Comparison of ENCODE assay signal across 8 cellular contexts in the genomic region with DNA sequence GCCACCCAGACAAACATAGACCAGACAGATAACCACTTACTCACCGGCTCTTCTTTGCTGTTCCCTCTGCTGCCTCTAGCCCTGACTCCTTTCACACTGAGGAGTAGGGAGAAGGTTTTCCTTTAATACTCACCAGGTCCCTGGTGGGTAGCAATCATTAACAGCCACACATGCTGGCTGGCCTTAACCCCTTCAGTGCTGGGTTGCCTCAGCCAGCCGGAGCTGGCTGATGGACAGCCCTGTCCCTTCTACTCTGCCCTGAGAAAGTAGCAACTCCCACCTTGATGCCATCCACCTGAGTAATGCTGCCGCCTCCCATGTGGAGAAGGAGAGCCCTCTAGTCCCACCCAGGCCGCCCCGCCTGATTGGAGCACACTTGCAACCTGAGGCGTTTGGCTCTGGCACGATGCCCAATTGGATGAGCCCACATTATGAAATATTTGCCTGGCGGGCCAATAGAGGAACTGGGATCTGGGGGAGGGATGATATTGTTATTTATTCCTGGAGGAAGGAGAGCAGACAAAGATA.
DNase-seq lines count a peak whose midpoint lies in the region; ATAC-seq and TF ChIP-seq lines count a peak whose summit lies in the region.

No MANE protein-coding gene starts in this region.

- intact Hi-C loops in CD14-positive monocyte (cut with micrococcal nuclease): no loop called here
- intact Hi-C loops in mammary epithelial cell (cut with micrococcal nuclease): loop anchor here (1.0 to 5.0 kb wide), 3 partner anchors 31 to 76 kb away; a partner anchor contains a TSS
- intact Hi-C loops in lower leg skin (cut with DNase I; ENCODE audit: low total_unique reads): no loop called here

- peaks cover 25% of the 10 kb centered on the region for H3K79me2 ChIP-seq in mammary epithelial cell (ENCODE audit: insufficient read depth, low read length)

- dilution Hi-C loops in mammary epithelial cell (cut with HindIII; ENCODE audit: low sequenced_read_pairs): no loop called here

- H3K36me3 Mint-ChIP-seq in CD14-positive monocyte: no peaks in the 10 kb centered on the region

- ATAC-seq in GM19455 (IDR thresholded peaks at IDR 0.05; ENCODE audit: unreplicated experiment) (no peak), HG02623 (IDR thresholded peaks at IDR 0.05; ENCODE audit: unreplicated experiment) (no peak)

- peaks cover 0 to 2% (median 0%) of the 10 kb centered on the region in 7 donors for H3K9me3 Mint-ChIP-seq in CD14-positive monocyte

- no peaks in the 10 kb centered on the region for H3K27me3 ChIP-seq in mammary epithelial cell (ENCODE audit: insufficient read depth, low read length)

- DNase-seq in CD14-positive monocyte (ENCODE audit: low spot score) (no peak), MV-4-11 (lab: John Stamatoyannopoulos, UW) (peak; percentile 40), mammary epithelial cell (peak; percentile 95), lower leg skin (ENCODE audit: low spot score in 2 of 2) (peak; percentile 55 to 90), DMS114 treated with DMSO at 0.1 percent for 48 hours (lab: John Stamatoyannopoulos, UW; ENCODE audit: unreplicated experiment) (no peak), NCI-H187 (lab: John Stamatoyannopoulos, UW) (no peak)

- peak overlapping the region; percentile 17 to 99 (median 97) for H3K27ac Mint-ChIP-seq in CD14-positive monocyte

- no peaks in the 10 kb centered on the region for H3K9me3 ChIP-seq in mammary epithelial cell (replicated peaks; ENCODE audit: insufficient read depth, low read length)

- H3K4me3 ChIP-seq in mammary epithelial cell (replicated peaks in 1 of 3; ENCODE audit: insufficient read depth in 1 of 3, low read depth in 2 of 3, low read length in 3 of 3) (peak overlapping the region; percentile 41 to 55 (median 44)), lower leg skin (ENCODE audit: low read depth, poor library complexity, severe bottlenecking) (no peak overlapping the region)

- peak overlapping the region; percentile 87 for H3K4me2 ChIP-seq in mammary epithelial cell (ENCODE audit: insufficient read depth, low read depth, low read length)

- H3K27me3 Mint-ChIP-seq in CD14-positive monocyte (ENCODE audit: low read depth in 3 of 3): peaks cover 0 to 2% (median 2%) of the 10 kb centered on the region in 3 donors

- WGBS in mammary epithelial cell (ENCODE audit: low coverage, missing lambda C conversion rate): 2% methylated on average over 8 of the region's 8 CpGs
- WGBS in lower leg skin, 2 donors: 41 to 52% methylated on average over 8 of the region's 8 CpGs

- H3K4me1 Mint-ChIP-seq in CD14-positive monocyte: peaks cover 37% of the 10 kb centered on the region

- CTCF ChIA-PET in mammary epithelial cell (lab: Charles Lee; ENCODE audit: low non-redundant PET): no interaction called here

- no peak for TF ChIP-seq POLR2A in lower leg skin (IDR thresholded peaks at IDR 0.05)

- peak overlapping the region; percentile 18 for H3K9ac ChIP-seq in mammary epithelial cell (ENCODE audit: insufficient read depth, low read length)

- peak overlapping the region; percentile 64 for H2AFZ ChIP-seq in mammary epithelial cell (ENCODE audit: low read depth, low read length)

- H4K20me1 ChIP-seq in mammary epithelial cell (ENCODE audit: insufficient read depth, low read length): no peaks in the 10 kb centered on the region

- H3K4me3 Mint-ChIP-seq in CD14-positive monocyte: peak overlapping the region in 1 of 2 donors; percentile 92

- BruUV-seq in mammary epithelial cell (replicated peaks; lab: Mats Ljungman, UMichigan): no TSS peak

- H3K27ac ChIP-seq in mammary epithelial cell (ENCODE audit: insufficient read depth, low read depth, low read length): peak overlapping the region; percentile 62

- H3K36me3 ChIP-seq in mammary epithelial cell (ENCODE audit: insufficient read depth, low read length): no peaks in the 10 kb centered on the region

- TF ChIP-seq CTCF in CD14-positive monocyte (IDR thresholded peaks at IDR 0.05) (no peak), mammary epithelial cell (conservative IDR thresholded peaks at IDR 0.05 in 1 of 2, IDR thresholded peaks at IDR 0.05 in 1 of 2; ENCODE audit: extremely low read depth in 1 of 2, insufficient read depth in 1 of 2, low read depth in 1 of 2, low read length in 2 of 2) (peak in 1 of 2 donors; percentile 1), lower leg skin (IDR thresholded peaks at IDR 0.05) (no peak)

- H3K4me1 ChIP-seq in mammary epithelial cell (ENCODE audit: insufficient read depth, low read length): peaks cover 29% of the 10 kb centered on the region

- in situ Hi-C loops in mammary epithelial cell (cut with MboI; ENCODE audit: low sequenced_read_pairs in 2 of 2): no loop called here

Comparison
In these comparisons a context has a peak if more than half of its experiments do, and no peak if none do; other contexts are left out.
1. DNase-seq: peak in MV-4-11 (single experiment), mammary epithelial cell (single experiment) and lower leg skin (2 of 2); none in CD14-positive monocyte (single experiment), DMS114 treated with DMSO at 0.1 percent for 48 hours (single experiment) and NCI-H187 (0 of 2).